1 cellular context compared by ENCODE assay signal in genomic region chr7:1542841-1543747, GRCh38.
A peak's percentile ranks its signal among the peaks of the same experiment; 100 is the strongest.
TF ChIP-seq lines count a peak whose summit lies in the region.

No MANE protein-coding gene starts in this region.

TF ChIP-seq in HepG2, 621 proteins besides CTCF, POLR2A, EP300 and RAD21 (continued from another document):
- 0 out of 2 replicates have a peak, but pooled peaks have one; percentile 8 for TF ChIP-seq ZFP91 (CRISPR knock-in tag; IDR thresholded peaks at IDR 0.05; ENCODE audit: borderline replicate concordance)
- TF ChIP-seq FOXJ3 (CRISPR knock-in tag; IDR thresholded peaks at IDR 0.05; ENCODE audit: borderline replicate concordance) = no peak
- TF ChIP-seq NR2F6 (IDR thresholded peaks at IDR 0.05) = no peak
- TF ChIP-seq NR2F6 (CRISPR knock-in tag; IDR thresholded peaks at IDR 0.05) = no peak
- 0 out of 2 replicates have a peak, but pooled peaks have one; percentile 14 for TF ChIP-seq FOSL1 (CRISPR knock-in tag; IDR thresholded peaks at IDR 0.05; ENCODE audit: borderline replicate concordance)
- TF ChIP-seq ZKSCAN5 (CRISPR knock-in tag; IDR thresholded peaks at IDR 0.05) = no peak
- TF ChIP-seq ZNF589 (CRISPR knock-in tag; conservative IDR thresholded peaks at IDR 0.05) = no peak
- TF ChIP-seq ZFP36 (IDR thresholded peaks at IDR 0.05; ENCODE audit: borderline replicate concordance, low read depth, low read length, partially characterized antibody) = no peak
- no peak for TF ChIP-seq AHR (CRISPR knock-in tag; IDR thresholded peaks at IDR 0.05)
- peak; percentile 100 for TF ChIP-seq AGO1 (IDR thresholded peaks at IDR 0.05; ENCODE audit: low read depth, low read length, poor library complexity, severe bottlenecking)
- TF ChIP-seq HIC2 (CRISPR knock-in tag; IDR thresholded peaks at IDR 0.05; ENCODE audit: low read depth) = no peak
- peak; percentile 35 for TF ChIP-seq RBM22 (optimal IDR thresholded peaks at IDR 0.05; ENCODE audit: low read length)
TF ChIP-seq in HepG2: peak in this region for 17.
